ENCODE assay signal across 12 cellular contexts in genomic region chr7:130276796-130277762, GRCh38. TPM values are rescaled to one million over a fixed set of nuclear protein-coding genes. Genes with fewer than 3 reads are reported as not detected.
A peak's percentile ranks its signal among the peaks of the same experiment; 100 is the strongest.
DNase-seq lines count a peak whose midpoint lies in the region; ATAC-seq and TF ChIP-seq lines count a peak whose summit lies in the region.
"Had no signal": no experiment of that assay in that cellular context is flagged by ENCODE, and none has a peak within 500 bp of the region (broad histone marks: within the 10 kb centered on the region; RNA-seq: fewer than 3 reads in every experiment).

No MANE protein-coding gene starts in this region.

- no peaks in the 10 kb centered on the region for H3K9me3 ChIP-seq in gastrocnemius medialis
- H3K9me3 ChIP-seq: stomach had no signal

- TF ChIP-seq POLR2A in gastrocnemius medialis (IDR thresholded peaks at IDR 0.05), result no peak

- no peak overlapping the region for H3K27ac ChIP-seq in gastrocnemius medialis

- in situ Hi-C loops in gastrocnemius medialis (cut with MboI; ENCODE audit: low sequenced_read_pairs in 4 of 4), result no loop called here

- H3K27ac Mint-ChIP-seq in activated naive CD4-positive, alpha-beta T cell treated with anti-CD3 and anti-CD28 coated beads for 36 hours, result peak overlapping the region; percentile 85
- H3K27ac Mint-ChIP-seq in activated naive CD4-positive, alpha-beta T cell treated with anti-CD3 and anti-CD28 coated beads, Interleukin-2, amount 50 U/mL, for 24 hours, result peak overlapping the region; percentile 89
- H3K27ac Mint-ChIP-seq in mesothelial cell of epicardium, result peak overlapping the region; percentile 92
- H3K27ac Mint-ChIP-seq: CD4-positive, alpha-beta T cell; natural killer cell treated with Interleukin-12 subunit alpha and Interleukin-12 subunit beta and Interleukin-15 and Interleukin-18, amount 100 ng/mL, for 72 hours had no signal

- H3K36me3 Mint-ChIP-seq in activated naive CD4-positive, alpha-beta T cell treated with anti-CD3 and anti-CD28 coated beads for 36 hours (ENCODE audit: low read depth), result no peaks in the 10 kb centered on the region
- no peaks in the 10 kb centered on the region for H3K36me3 Mint-ChIP-seq in activated naive CD4-positive, alpha-beta T cell treated with anti-CD3 and anti-CD28 coated beads, Interleukin-2, amount 50 U/mL, for 24 hours
- H3K36me3 Mint-ChIP-seq in mesothelial cell of epicardium, result no peaks in the 10 kb centered on the region
- H3K36me3 Mint-ChIP-seq: natural killer cell treated with Interleukin-12 subunit alpha and Interleukin-12 subunit beta and Interleukin-15 and Interleukin-18, amount 100 ng/mL, for 72 hours had no signal

- ATAC-seq in HG03521 (IDR thresholded peaks at IDR 0.05; ENCODE audit: unreplicated experiment), result no peak
- ATAC-seq in gastrocnemius medialis, result no peak
- no peak for ATAC-seq in HG03432 (IDR thresholded peaks at IDR 0.05; ENCODE audit: unreplicated experiment)
- ATAC-seq: natural killer cell treated with Interleukin-12 subunit alpha and Interleukin-12 subunit beta and Interleukin-15 and Interleukin-18, amount 100 ng/mL, for 72 hours had no signal

- H3K4me3 ChIP-seq in gastrocnemius medialis, result no peak overlapping the region
- H3K4me3 ChIP-seq: stomach had no signal

- intact Hi-C loops in activated naive CD4-positive, alpha-beta T cell treated with anti-CD3 and anti-CD28 coated beads for 36 hours (cut with micrococcal nuclease), result loop anchor here (1.0 to 10.0 kb wide), 11 partner anchors 72 to 840 kb away; partner anchors contain the start of genes CEP41, KLHDC10 and TMEM209
- intact Hi-C loops in gastrocnemius medialis (cut with DNase I; ENCODE audit: low total_unique reads), result loop anchor here (5.0 kb wide), 2 partner anchors 75 to 210 kb away; no protein-coding TSS in a partner anchor

- no peaks in the 10 kb centered on the region for H3K9me3 Mint-ChIP-seq in activated naive CD4-positive, alpha-beta T cell treated with anti-CD3 and anti-CD28 coated beads for 36 hours
- no peaks in the 10 kb centered on the region for H3K9me3 Mint-ChIP-seq in activated naive CD4-positive, alpha-beta T cell treated with anti-CD3 and anti-CD28 coated beads, Interleukin-2, amount 50 U/mL, for 24 hours
- H3K9me3 Mint-ChIP-seq in mesothelial cell of epicardium, result no peaks in the 10 kb centered on the region
- H3K9me3 Mint-ChIP-seq: CD4-positive, alpha-beta T cell; natural killer cell treated with Interleukin-12 subunit alpha and Interleukin-12 subunit beta and Interleukin-15 and Interleukin-18, amount 100 ng/mL, for 72 hours had no signal

- DNase-seq in activated naive CD4-positive, alpha-beta T cell treated with anti-CD3 and anti-CD28 coated beads for 36 hours, result peak; percentile 86
- no peak for DNase-seq in activated naive CD4-positive, alpha-beta T cell (lab: John Stamatoyannopoulos, UW)
- DNase-seq in mesothelial cell of epicardium (ENCODE audit: low spot score in 2 of 2, unreplicated experiment in 2 of 2) (no peak), stromal cell of bone marrow (ENCODE audit: low read depth) (peak; percentile 57), gastrocnemius medialis (no peak)
- DNase-seq: CD4-positive, alpha-beta T cell; Karpas-422 had no signal

- no peaks in the 10 kb centered on the region for H3K36me3 ChIP-seq in gastrocnemius medialis
- H3K36me3 ChIP-seq: stomach had no signal

- peaks cover 47% of the 10 kb centered on the region for H3K4me1 Mint-ChIP-seq in activated naive CD4-positive, alpha-beta T cell treated with anti-CD3 and anti-CD28 coated beads for 36 hours (ENCODE audit: low read depth)
- H3K4me1 Mint-ChIP-seq in activated naive CD4-positive, alpha-beta T cell treated with anti-CD3 and anti-CD28 coated beads, Interleukin-2, amount 50 U/mL, for 24 hours, result peaks cover 33% of the 10 kb centered on the region
- H3K4me1 Mint-ChIP-seq in mesothelial cell of epicardium, result peaks cover 78% of the 10 kb centered on the region

- peaks cover 7 to 18% of the 10 kb centered on the region in 2 donors for H3K4me1 ChIP-seq in gastrocnemius medialis

- TF ChIP-seq CTCF in mesothelial cell of epicardium (IDR thresholded peaks at IDR 0.05; ENCODE audit: unreplicated experiment) (no peak), gastrocnemius medialis (IDR thresholded peaks at IDR 0.05 in 4 of 5, conservative IDR thresholded peaks at IDR 0.05 in 1 of 5) (no peak)

- CTCF ChIA-PET in activated naive CD4-positive, alpha-beta T cell treated with anti-CD3 and anti-CD28 coated beads for 36 hours (lab: Charles Lee), result interaction anchor here (1.0 to 1.1 kb wide), 2 partner anchors 418 to 480 kb away, joined by 3 read pairs; no protein-coding TSS in a partner anchor

- H3K27me3 Mint-ChIP-seq in activated naive CD4-positive, alpha-beta T cell treated with anti-CD3 and anti-CD28 coated beads for 36 hours (ENCODE audit: low read depth), result no peaks in the 10 kb centered on the region
- peaks cover 3% of the 10 kb centered on the region for H3K27me3 Mint-ChIP-seq in activated naive CD4-positive, alpha-beta T cell treated with anti-CD3 and anti-CD28 coated beads, Interleukin-2, amount 50 U/mL, for 24 hours
- H3K27me3 Mint-ChIP-seq in mesothelial cell of epicardium (ENCODE audit: low read depth), result no peaks in the 10 kb centered on the region
- H3K27me3 Mint-ChIP-seq: CD4-positive, alpha-beta T cell had no signal

- peaks cover 32 to 46% (median 41%) of the 10 kb centered on the region in 3 donors for H3K27me3 ChIP-seq in gastrocnemius medialis

- H3K4me3 Mint-ChIP-seq in activated naive CD4-positive, alpha-beta T cell treated with anti-CD3 and anti-CD28 coated beads for 36 hours, result no peak overlapping the region
- peak overlapping the region; percentile 28 for H3K4me3 Mint-ChIP-seq in activated naive CD4-positive, alpha-beta T cell treated with anti-CD3 and anti-CD28 coated beads, Interleukin-2, amount 50 U/mL, for 24 hours
- no peak overlapping the region for H3K4me3 Mint-ChIP-seq in mesothelial cell of epicardium
- H3K4me3 Mint-ChIP-seq: CD4-positive, alpha-beta T cell; natural killer cell treated with Interleukin-12 subunit alpha and Interleukin-12 subunit beta and Interleukin-15 and Interleukin-18, amount 100 ng/mL, for 72 hours had no signal

RNA-seq across cellular contexts. Expression of gene CPA2, which starts 10.4 kb away (rescaled TPM):
- total RNA-seq in activated naive CD4-positive, alpha-beta T cell treated with anti-CD3 and anti-CD28 coated beads for 36 hours, result not detected
- total RNA-seq in mesothelial cell of epicardium (0.54 to 0.73 TPM (median 0.72 TPM) in 3 replicates), gastrocnemius medialis (not detected)
- total RNA-seq: CD4-positive, alpha-beta T cell; natural killer cell treated with Interleukin-12 subunit alpha and Interleukin-12 subunit beta and Interleukin-15 and Interleukin-18, amount 100 ng/mL, for 72 hours had no signal

RNA-seq across cellular contexts. Expression of gene CPA4, which starts 15.9 kb away (rescaled TPM):
- total RNA-seq in activated naive CD4-positive, alpha-beta T cell treated with anti-CD3 and anti-CD28 coated beads for 36 hours, result not detected
- total RNA-seq in mesothelial cell of epicardium (3.9 to 5.8 TPM (median 4.1 TPM) in 3 replicates), gastrocnemius medialis (not detected)
- total RNA-seq: CD4-positive, alpha-beta T cell; natural killer cell treated with Interleukin-12 subunit alpha and Interleukin-12 subunit beta and Interleukin-15 and Interleukin-18, amount 100 ng/mL, for 72 hours; stomach had no signal

Comparison
In these comparisons a context has a peak if more than half of its experiments do, and no peak if none do; other contexts are left out.
1. DNase-seq: peak in activated naive CD4-positive, alpha-beta T cell treated with anti-CD3 and anti-CD28 coated beads for 36 hours (single experiment) and stromal cell of bone marrow (single experiment); none in activated naive CD4-positive, alpha-beta T cell (0 of 4), mesothelial cell of epicardium (0 of 2) and gastrocnemius medialis (0 of 2).
2. Peak in every context shown above with its lines, with median percentiles within 50 percentile points of each other: H3K27ac Mint-ChIP-seq.